14 cellular contexts compared by ENCODE assay signal in genomic region chr22:44357962-44358553, GRCh38. TPM values are rescaled to one million over a fixed set of nuclear protein-coding genes. Genes with fewer than 3 reads are reported as not detected.
A peak's percentile ranks its signal among the peaks of the same experiment; 100 is the strongest.
DNase-seq lines count a peak whose midpoint lies in the region; FAIRE-seq and TF ChIP-seq lines count a peak whose summit lies in the region.
"Had no signal": no experiment of that assay in that cellular context is flagged by ENCODE, and none has a peak within 500 bp of the region (broad histone marks: within the 10 kb centered on the region; RNA-seq: fewer than 3 reads in every experiment).

No MANE protein-coding gene starts in this region.

- no peaks in the 10 kb centered on the region for H3K27me3 Mint-ChIP-seq in endodermal cell (ENCODE audit: insufficient read depth)
- H3K27me3 Mint-ChIP-seq in MCF 10A (ENCODE audit: insufficient read depth, unreplicated experiment) = no peaks in the 10 kb centered on the region

- H2BK120ac ChIP-seq in mesenchymal stem cell (ENCODE audit: low read depth, low read length) = no peak overlapping the region

- H4K8ac ChIP-seq in mesenchymal stem cell (ENCODE audit: low read length) = no peak overlapping the region

- H3K4me2 ChIP-seq in mesenchymal stem cell (ENCODE audit: low read length, poor library complexity, severe bottlenecking) = no peak overlapping the region

- intact Hi-C loops in transverse colon (cut with DNase I; ENCODE audit: low total_unique reads) = no loop called here
- intact Hi-C loops in MCF 10A (cut with micrococcal nuclease) = no loop called here

- H3K4me3 ChIP-seq in endodermal cell (ENCODE audit: low read length) = no peak overlapping the region
- H3K4me3 ChIP-seq in mesenchymal stem cell (ENCODE audit: insufficient read depth in 1 of 2, low read depth in 1 of 2, low read length in 2 of 2) = no peak overlapping the region
- H3K4me3 ChIP-seq in transverse colon = no peak overlapping the region
- H3K4me3 ChIP-seq: colonic mucosa had no signal

- H3K36me3 ChIP-seq in endodermal cell (ENCODE audit: control insufficient read depth, insufficient read depth, low read length) (no peaks in the 10 kb centered on the region), mesenchymal stem cell (ENCODE audit: control insufficient read depth in 1 of 2, insufficient read depth in 2 of 2, low read depth in 1 of 2, low read length in 2 of 2) (no peaks in the 10 kb centered on the region), transverse colon (no peaks in the 10 kb centered on the region)
- H3K36me3 ChIP-seq: colonic mucosa had no signal

- H3K27ac Mint-ChIP-seq in endodermal cell (no peak overlapping the region), MCF 10A (ENCODE audit: low read depth, unreplicated experiment) (no peak overlapping the region)

- no peak overlapping the region for H3K27ac ChIP-seq in endodermal cell (ENCODE audit: low read depth, low read length)
- H3K27ac ChIP-seq in mesenchymal stem cell (ENCODE audit: low read length, poor library complexity, severe bottlenecking) = no peak overlapping the region
- peak overlapping the region; percentile 28 to 89 (median 78) for H3K27ac ChIP-seq in transverse colon
- H3K27ac ChIP-seq: colonic mucosa, foreskin keratinocyte had no signal

- 83 to 87% methylated on average over 23 of the region's 23 CpGs for WGBS in endodermal cell (ENCODE audit: insufficient coverage in 1 of 2, insufficient read length in 1 of 2), 2 experiments
- 61% methylated on average over 23 of the region's 23 CpGs for WGBS in mesenchymal stem cell
- WGBS in transverse colon (ENCODE audit: low coverage in 1 of 2), 2 donors = 55 to 79% methylated on average over 3 to 23 of the region's 23 CpGs

- H3K4me1 Mint-ChIP-seq in endodermal cell (no peaks in the 10 kb centered on the region), MCF 10A (ENCODE audit: insufficient read depth, unreplicated experiment) (peaks cover 19% of the 10 kb centered on the region)

- peak; percentile 52 for DNase-seq in NCI-H187 treated with DMSO at 0.1 percent for 48 hours (lab: John Stamatoyannopoulos, UW)
- no peak for DNase-seq in NCI-H187 (lab: John Stamatoyannopoulos, UW)
- DNase-seq in endodermal cell = peak; percentile 43
- peak; percentile 59 for DNase-seq in mesenchymal stem cell
- DNase-seq in transverse colon = peak; percentile 19
- DNase-seq in MCF 10A (ENCODE audit: unreplicated experiment) = no peak
- DNase-seq in NCI-H2227 treated with DMSO at 0.1 percent for 48 hours (lab: John Stamatoyannopoulos, UW) = no peak
- DNase-seq in D721Med (ENCODE audit: insufficient read length, low spot score) = no peak
- DNase-seq: activated CD4-positive, alpha-beta T cell treated with anti-CD3 and anti-CD28 coated beads for 1 hour; colonic mucosa; foreskin keratinocyte; NCI-H2029; SIG-M5 had no signal

- in situ Hi-C loops in transverse colon (cut with MboI; ENCODE audit: low pct_ligation_motif_present in 1 of 4, low pct_unique_long_range_greater_than_20kb in 1 of 4, low sequenced_read_pairs in 3 of 4) = no loop called here

- H3K9me3 Mint-ChIP-seq in endodermal cell = no peaks in the 10 kb centered on the region
- H3K9me3 Mint-ChIP-seq in MCF 10A (ENCODE audit: unreplicated experiment) = no peaks in the 10 kb centered on the region

- H3K27me3 ChIP-seq in endodermal cell (ENCODE audit: control insufficient read depth, insufficient read depth, low read length, poor library complexity, severe bottlenecking) (no peaks in the 10 kb centered on the region), mesenchymal stem cell (ENCODE audit: control insufficient read depth in 1 of 2, insufficient read depth in 1 of 2, low read length in 2 of 2) (peaks cover 6 to 47% of the 10 kb centered on the region in 2 experiments), transverse colon (no peaks in the 10 kb centered on the region)
- H3K27me3 ChIP-seq: colonic mucosa had no signal

- no peak overlapping the region for H2BK12ac ChIP-seq in mesenchymal stem cell (ENCODE audit: low read length in 2 of 2)

- H2BK5ac ChIP-seq in mesenchymal stem cell (ENCODE audit: low read depth, low read length, poor library complexity, severe bottlenecking) = no peak overlapping the region

- CTCF ChIA-PET in MCF 10A (lab: Yijun Ruan, JAX) = interaction anchor here (0.6 to 0.8 kb wide), 3 partner anchors 120 to 277 kb away, joined by 3 to 5 read pairs (median 3); no protein-coding TSS in a partner anchor

- H3K4ac ChIP-seq in mesenchymal stem cell (ENCODE audit: low read depth in 1 of 2, low read length in 2 of 2) = no peak overlapping the region

- H4K91ac ChIP-seq in mesenchymal stem cell (ENCODE audit: low read length) = no peak overlapping the region

- H3K23ac ChIP-seq in mesenchymal stem cell (ENCODE audit: low read length in 2 of 2) = no peak overlapping the region

- no peaks in the 10 kb centered on the region for H3K36me3 Mint-ChIP-seq in endodermal cell (ENCODE audit: low read depth)
- peaks cover 6% of the 10 kb centered on the region for H3K36me3 Mint-ChIP-seq in MCF 10A (ENCODE audit: insufficient read depth, unreplicated experiment)

- no peaks in the 10 kb centered on the region for H3K4me1 ChIP-seq in endodermal cell (ENCODE audit: control insufficient read depth, insufficient read depth, low read length)
- peaks cover 2% of the 10 kb centered on the region for H3K4me1 ChIP-seq in mesenchymal stem cell (ENCODE audit: control insufficient read depth, insufficient read depth, low read depth, low read length)
- peaks cover 5 to 30% (median 12%) of the 10 kb centered on the region in 4 donors for H3K4me1 ChIP-seq in transverse colon
- H3K4me1 ChIP-seq: colonic mucosa had no signal

- H3K18ac ChIP-seq in mesenchymal stem cell (ENCODE audit: low read depth in 1 of 2, low read length in 2 of 2) = peak overlapping the region in 1 of 2 experiments; percentile 21

- H3K9ac ChIP-seq in endodermal cell (ENCODE audit: extremely low read depth, low read length, poor library complexity, severe bottlenecking) (no peak overlapping the region), mesenchymal stem cell (ENCODE audit: low read length) (no peak overlapping the region)

- no peaks in the 10 kb centered on the region for H3K79me1 ChIP-seq in mesenchymal stem cell (replicated peaks; ENCODE audit: low read length, poor library complexity, severe bottlenecking)

- TF ChIP-seq EP300 in transverse colon (IDR thresholded peaks at IDR 0.05; ENCODE audit: low read depth) = no peak

- H3K4me3 Mint-ChIP-seq in endodermal cell (no peak overlapping the region), MCF 10A (ENCODE audit: unreplicated experiment) (no peak overlapping the region)

- TF ChIP-seq CTCF in endodermal cell (conservative IDR thresholded peaks at IDR 0.05) (no peak), transverse colon (IDR thresholded peaks at IDR 0.05) (no peak), MCF 10A (IDR thresholded peaks at IDR 0.05; ENCODE audit: unreplicated experiment) (no peak), D721Med (IDR thresholded peaks at IDR 0.05; ENCODE audit: insufficient read depth, missing control alignments) (no peak)

- FAIRE-seq in D721Med (lab: Jason Lieb, UNC) = no peak
- FAIRE-seq: A204.1 had no signal

- H2AK5ac ChIP-seq in mesenchymal stem cell (ENCODE audit: low read length, severe bottlenecking) = no peak overlapping the region

- no peaks in the 10 kb centered on the region for H3K9me3 ChIP-seq in endodermal cell (ENCODE audit: control insufficient read depth, low read length)
- H3K9me3 ChIP-seq in mesenchymal stem cell (ENCODE audit: control insufficient read depth, low read length) = no peaks in the 10 kb centered on the region
- H3K9me3 ChIP-seq in transverse colon = no peaks in the 10 kb centered on the region
- H3K9me3 ChIP-seq: colonic mucosa had no signal

- no peak overlapping the region for H2AFZ ChIP-seq in mesenchymal stem cell (ENCODE audit: low read depth, low read length)

- H2BK15ac ChIP-seq in mesenchymal stem cell (ENCODE audit: low read depth, poor library complexity, severe bottlenecking) = no peak overlapping the region

- POLR2A ChIA-PET in MCF 10A (lab: Yijun Ruan, JAX) = no interaction called here

- no peak for TF ChIP-seq POLR2A in transverse colon (IDR thresholded peaks at IDR 0.05)

- no TSS peak for BruUV-seq in MCF 10A (replicated peaks; lab: Mats Ljungman, UMichigan)

- no peak overlapping the region for H3K14ac ChIP-seq in mesenchymal stem cell (ENCODE audit: low read length in 2 of 2)

RNA-seq across cellular contexts. Expression of gene SHISAL1, which starts 45.3 kb away (rescaled TPM):
- total RNA-seq in endodermal cell = under 1 TPM; 0.42 to 0.95 TPM
- polyA plus RNA-seq in endodermal cell (2013, experiment 1 of 2) = 2.8 TPM
- 3.2 TPM for polyA plus RNA-seq in endodermal cell (2013, experiment 2 of 2)
- polyA plus RNA-seq in mesenchymal stem cell (2013, experiment 1 of 2) = 1.9 TPM
- polyA plus RNA-seq in mesenchymal stem cell (2013, experiment 2 of 2) = 1.9 TPM
- 1 to 10 TPM; 1.9 to 4.6 (median 3.2) TPM for total RNA-seq in transverse colon
- total RNA-seq in MCF 10A (2022) = 1.6 and 3.7 TPM in 2 replicates
- total RNA-seq: foreskin keratinocyte had no signal

Comparison
In these comparisons a context has a peak if more than half of its experiments do, and no peak if none do; other contexts are left out.
1. DNase-seq: peak in NCI-H187 treated with DMSO at 0.1 percent for 48 hours (single experiment), endodermal cell (single experiment), mesenchymal stem cell (single experiment) and transverse colon (single experiment); none in NCI-H187 (0 of 2), MCF 10A (single experiment), NCI-H2227 treated with DMSO at 0.1 percent for 48 hours (single experiment) and D721Med (single experiment).
2. H3K27ac ChIP-seq: peak in transverse colon (4 of 4); none in endodermal cell (single experiment) and mesenchymal stem cell (single experiment).